9 cellular contexts compared by ENCODE assay signal in genomic region chr16:89667000-89667399, GRCh38. TPM values are rescaled to one million over a fixed set of nuclear protein-coding genes. Genes with fewer than 3 reads are reported as not detected.
DNase-seq lines count a peak whose midpoint lies in the region; ATAC-seq and TF ChIP-seq lines count a peak whose summit lies in the region.
"Not testable (repeated sequence)": the region's sequence is repeated elsewhere in the genome, so short reads cannot be mapped to it uniquely, and the experiment has no call there.
"Had no signal": no experiment of that assay in that cellular context is flagged by ENCODE, and none has a peak within 500 bp of the region (broad histone marks: within the 10 kb centered on the region; RNA-seq: fewer than 3 reads in every experiment).

No MANE protein-coding gene starts in this region.

- H3K27me3 ChIP-seq in IMR-90 (ENCODE audit: control insufficient read depth, insufficient read depth, low read length); OCI-LY3 (ENCODE audit: low read depth, low read length); dorsolateral prefrontal cortex; osteoblast (ENCODE audit: insufficient read depth, low read length): not testable (repeated sequence)

- in situ Hi-C loops in IMR-90 (cut with MboI; ENCODE audit: low sequenced_read_pairs), result not testable (repeated sequence)

- not testable (repeated sequence) for H2BK5ac ChIP-seq in IMR-90 (ENCODE audit: low read depth, low read length, poor library complexity, severe bottlenecking)

- H3K18ac ChIP-seq in IMR-90 (ENCODE audit: low read depth, low read length), result not testable (repeated sequence)

- not testable (repeated sequence) for H3K27ac Mint-ChIP-seq in activated CD4-positive, alpha-beta T cell treated with anti-CD3 and anti-CD28 coated beads for 36 hours

- no CpG with 5 or more reads among the region's 7 CpGs for WGBS in IMR-90 (ENCODE audit: extremely low coverage in 2 of 2, insufficient read length in 1 of 2), 2 experiments

- not testable (repeated sequence) for H2AK5ac ChIP-seq in IMR-90 (ENCODE audit: low read depth, low read length)

- peak; percentile 50 for TF ChIP-seq CTCF in AG09309 (IDR thresholded peaks at IDR 0.05; ENCODE audit: control insufficient read depth, insufficient read depth, low read depth, low read length, missing control alignments)
- TF ChIP-seq CTCF in IMR-90 (conservative IDR thresholded peaks at IDR 0.05; ENCODE audit: low read depth, low read length), result peak; percentile 47
- peak; percentile 27 for TF ChIP-seq CTCF in OCI-LY3 (IDR thresholded peaks at IDR 0.05; ENCODE audit: low read depth, low read length)
- peak in 41 of 56 donors; percentile 20 to 56 (median 41) for TF ChIP-seq CTCF in dorsolateral prefrontal cortex (IDR thresholded peaks at IDR 0.05 in 54 of 56, conservative IDR thresholded peaks at IDR 0.05 in 2 of 56; ENCODE audit: low read depth in 1 of 56, partially characterized antibody in 56 of 56)
- TF ChIP-seq CTCF in osteoblast (IDR thresholded peaks at IDR 0.05; ENCODE audit: extremely low read depth, low read depth, low read length), result peak; percentile 47

- not testable (repeated sequence) for H3K9ac ChIP-seq in IMR-90 (ENCODE audit: low read depth, low read length); OCI-LY3 (ENCODE audit: low read length)

- H3K9me3 ChIP-seq in IMR-90 (ENCODE audit: control insufficient read depth, insufficient read depth, low read length); OCI-LY3 (ENCODE audit: insufficient read depth, low read length); osteoblast (ENCODE audit: low read depth, low read length): not testable (repeated sequence)

- not testable (repeated sequence) for H3K27me3 Mint-ChIP-seq in activated CD4-positive, alpha-beta T cell treated with anti-CD3 and anti-CD28 coated beads for 36 hours

- H3K56ac ChIP-seq in IMR-90 (ENCODE audit: extremely low read depth, insufficient read depth, low read length), result not testable (repeated sequence)

- CTCF ChIA-PET in IMR-90 (lab: Yijun Ruan, JAX), result not testable (repeated sequence)
- CTCF ChIA-PET in activated CD4-positive, alpha-beta T cell treated with anti-CD3 and anti-CD28 coated beads for 36 hours (lab: Charles Lee), result interaction anchor here (0.6 to 1.2 kb wide), 4 partner anchors 10 to 147 kb away, joined by 3 read pairs; no protein-coding TSS in a partner anchor

- dilution Hi-C loops in IMR-90 (cut with HindIII; ENCODE audit: low sequenced_read_pairs, unreplicated experiment), result not testable (repeated sequence)

- H4K5ac ChIP-seq in IMR-90 (ENCODE audit: low read depth, low read length), result not testable (repeated sequence)

- not testable (repeated sequence) for H2AK9ac ChIP-seq in IMR-90 (replicated peaks; ENCODE audit: low read depth, low read length, poor library complexity)

- not testable (repeated sequence) for ATAC-seq in IMR-90 (ENCODE audit: low read depth); activated CD4-positive, alpha-beta T cell treated with anti-CD3 and anti-CD28 coated beads for 36 hours; left cardiac atrium

- H3K4me1 ChIP-seq in IMR-90 (ENCODE audit: control insufficient read depth, insufficient read depth, low read length); OCI-LY3 (ENCODE audit: low read length); osteoblast (ENCODE audit: insufficient read depth, low read length): not testable (repeated sequence)

- not testable (repeated sequence) for H2AFZ ChIP-seq in IMR-90 (replicated peaks; ENCODE audit: low read length, poor library complexity); OCI-LY3 (ENCODE audit: low read depth, low read length); osteoblast (ENCODE audit: low read length)

- not testable (repeated sequence) for H2BK15ac ChIP-seq in IMR-90 (ENCODE audit: low read depth, low read length)

- intact Hi-C loops in IMR-90 (cut with micrococcal nuclease), result loop anchor here (1.0 kb wide), 1 partner anchor 92 kb away; the partner anchor contains the start of gene CPNE7
- intact Hi-C loops in activated CD4-positive, alpha-beta T cell treated with anti-CD3 and anti-CD28 coated beads for 36 hours (cut with DNase I, micrococcal nuclease); dorsolateral prefrontal cortex (cut with DNase I); left cardiac atrium (cut with DNase I): not testable (repeated sequence)

- not testable (repeated sequence) for H3K4me3 Mint-ChIP-seq in activated CD4-positive, alpha-beta T cell treated with anti-CD3 and anti-CD28 coated beads for 36 hours

- not testable (repeated sequence) for H3K14ac ChIP-seq in IMR-90 (replicated peaks; ENCODE audit: low read depth, low read length)

- peaks cover 24% of the 10 kb centered on the region for H3K4me1 Mint-ChIP-seq in activated CD4-positive, alpha-beta T cell treated with anti-CD3 and anti-CD28 coated beads for 36 hours

- not testable (repeated sequence) for H2BK20ac ChIP-seq in IMR-90 (ENCODE audit: low read depth, low read length)

- not testable (repeated sequence) for H2BK120ac ChIP-seq in IMR-90 (ENCODE audit: low read depth, low read length)

- H3K4me2 ChIP-seq in IMR-90 (ENCODE audit: low read depth, low read length); OCI-LY3 (ENCODE audit: low read length); osteoblast (ENCODE audit: insufficient read depth, low read length): not testable (repeated sequence)

- H3K4me3 ChIP-seq in AG09309 (ENCODE audit: control insufficient read depth, low read depth, low read length); IMR-90 (ENCODE audit: insufficient read depth, low read depth, low read length); OCI-LY3 (ENCODE audit: low read length); dorsolateral prefrontal cortex; osteoblast (ENCODE audit: insufficient read depth, low read length): not testable (repeated sequence)

- not testable (repeated sequence) for H3K79me1 ChIP-seq in IMR-90 (ENCODE audit: low read depth in 1 of 2, low read length in 2 of 2)

- not testable (repeated sequence) for H3K9me1 ChIP-seq in IMR-90 (ENCODE audit: insufficient read depth, low read length)

- POLR2A ChIA-PET in IMR-90 (lab: Charles Lee; ENCODE audit: unreplicated experiment); activated CD4-positive, alpha-beta T cell treated with anti-CD3 and anti-CD28 coated beads for 36 hours (lab: Charles Lee): not testable (repeated sequence)

- H4K91ac ChIP-seq in IMR-90 (ENCODE audit: insufficient read depth, low read depth, low read length), result not testable (repeated sequence)

- not testable (repeated sequence) for DNase-seq in AG09309 (ENCODE audit: low read depth)
- DNase-seq in GM04504 (ENCODE audit: low read depth) (peak; percentile 12), IMR-90 (peak; percentile 43), dorsolateral prefrontal cortex (peak in 5 of 10 donors; percentile 40 to 71 (median 63)), left cardiac atrium (peak; percentile 20), osteoblast (ENCODE audit: insufficient read length, low spot score, missing footprints) (peak; percentile 84)
- peak; percentile 44 for DNase-seq in activated CD4-positive, alpha-beta T cell treated with anti-CD3 and anti-CD28 coated beads for 36 hours

- not testable (repeated sequence) for H3K9me3 Mint-ChIP-seq in activated CD4-positive, alpha-beta T cell treated with anti-CD3 and anti-CD28 coated beads for 36 hours (ENCODE audit: low read depth)

- H3K79me2 ChIP-seq in OCI-LY3 (ENCODE audit: low read length); osteoblast (ENCODE audit: insufficient read depth, low read length): not testable (repeated sequence)

- TF ChIP-seq RAD21 in IMR-90 (IDR thresholded peaks at IDR 0.05; ENCODE audit: low read length), result peak; percentile 53

- H3K23ac ChIP-seq in IMR-90 (ENCODE audit: low read depth, low read length), result not testable (repeated sequence)

- not testable (repeated sequence) for BruUV-seq in IMR-90 (replicated peaks; lab: Mats Ljungman, UMichigan)

- H4K8ac ChIP-seq in IMR-90 (ENCODE audit: low read depth in 2 of 2, low read length in 2 of 2), result not testable (repeated sequence)

- peaks cover 14% of the 10 kb centered on the region for H3K36me3 Mint-ChIP-seq in activated CD4-positive, alpha-beta T cell treated with anti-CD3 and anti-CD28 coated beads for 36 hours (ENCODE audit: low read depth)

- H3K4ac ChIP-seq in IMR-90 (ENCODE audit: low read depth, low read length), result not testable (repeated sequence)

- not testable (repeated sequence) for H4K20me1 ChIP-seq in IMR-90 (ENCODE audit: insufficient read depth, low read length); OCI-LY3 (ENCODE audit: insufficient read depth, low read length); osteoblast (ENCODE audit: insufficient read depth, low read length)

- TF ChIP-seq POLR2A in IMR-90 (IDR thresholded peaks at IDR 0.05; ENCODE audit: low read depth, low read length), result not testable (repeated sequence)

- not testable (repeated sequence) for H3K36me3 ChIP-seq in IMR-90 (ENCODE audit: control insufficient read depth, insufficient read depth, low read length); OCI-LY3 (replicated peaks; ENCODE audit: low read depth, low read length); osteoblast (ENCODE audit: insufficient read depth, low read length)

- not testable (repeated sequence) for H3K27ac ChIP-seq in IMR-90 (ENCODE audit: insufficient read depth, low read length); OCI-LY3 (ENCODE audit: low read length); dorsolateral prefrontal cortex; osteoblast (ENCODE audit: low read depth, low read length)

RNA-seq across cellular contexts. Expression of gene SPATA33, which starts 9.4 kb away (rescaled TPM):
- total RNA-seq in IMR-90 (2012; rRNA removed) (0.90 and 1.1 TPM in 2 replicates), dorsolateral prefrontal cortex (10 to 100 TPM; 14.5 to 39.6 (median 23.2) TPM), left cardiac atrium (1 to 10 TPM; 2.4 to 3.6 TPM), osteoblast (3.2 and 3.3 TPM in 2 replicates)
- polyA plus RNA-seq in IMR-90 (2012; rRNA removed), result 3.2 and 3.4 TPM in 2 replicates
- polyA plus RNA-seq in IMR-90 (2012; cell fraction: cytosol; rRNA removed), result 1.8 and 2.4 TPM in 2 replicates
- polyA plus RNA-seq in IMR-90 (2012; cell fraction: nucleus; rRNA removed; ENCODE audit: low replicate concordance), result 7.6 and 17.1 TPM in 2 replicates
- total RNA-seq in activated CD4-positive, alpha-beta T cell treated with anti-CD3 and anti-CD28 coated beads for 36 hours, result 10 to 100 TPM in 1 of 2 experiments, 1 to 10 TPM in 1; 6.8 to 11.6 TPM

RNA-seq across cellular contexts. Expression of gene CHMP1A, which starts 9.5 kb away (rescaled TPM):
- 99.8 and 113 TPM in 2 replicates for total RNA-seq in IMR-90 (2012; rRNA removed)
- polyA plus RNA-seq in IMR-90 (2012; rRNA removed), result 97.3 and 112 TPM in 2 replicates
- polyA plus RNA-seq in IMR-90 (2012; cell fraction: cytosol; rRNA removed), result 84.9 and 127 TPM in 2 replicates
- 115 and 242 TPM in 2 replicates for polyA plus RNA-seq in IMR-90 (2012; cell fraction: nucleus; rRNA removed; ENCODE audit: low replicate concordance)
- total RNA-seq in activated CD4-positive, alpha-beta T cell treated with anti-CD3 and anti-CD28 coated beads for 36 hours, result 10 to 100 TPM; 37.9 to 67.3 TPM
- 10 to 100 TPM; 59.2 to 89.8 (median 72.3) TPM for total RNA-seq in dorsolateral prefrontal cortex
- total RNA-seq in left cardiac atrium, result 10 to 100 TPM; 41.7 to 51.9 TPM
- total RNA-seq in osteoblast, result 101 and 110 TPM in 2 replicates

RNA-seq across cellular contexts. Expression of gene CDK10, which starts 19.5 kb away (rescaled TPM):
- total RNA-seq in IMR-90 (2012; rRNA removed) (18.6 and 19.5 TPM in 2 replicates), dorsolateral prefrontal cortex (100 to 1,000 TPM in 49 of 120 experiments, 10 to 100 TPM in 71; 57.3 to 194 (median 96.1) TPM), left cardiac atrium (10 to 100 TPM; 22.6 to 28.0 TPM), osteoblast (24.8 and 37.6 TPM in 2 replicates)
- polyA plus RNA-seq in IMR-90 (2012; rRNA removed), result 61.8 and 65.3 TPM in 2 replicates
- polyA plus RNA-seq in IMR-90 (2012; cell fraction: cytosol; rRNA removed), result 36.5 and 41.9 TPM in 2 replicates
- polyA plus RNA-seq in IMR-90 (2012; cell fraction: nucleus; rRNA removed; ENCODE audit: low replicate concordance), result 292 and 559 TPM in 2 replicates
- 10 to 100 TPM; 78.1 to 89.8 TPM for total RNA-seq in activated CD4-positive, alpha-beta T cell treated with anti-CD3 and anti-CD28 coated beads for 36 hours

RNA-seq across cellular contexts. Expression of gene SPATA2L, which starts 34.5 kb away (rescaled TPM):
- 4.8 and 5.0 TPM in 2 replicates for total RNA-seq in IMR-90 (2012; rRNA removed)
- 6.9 and 8.8 TPM in 2 replicates for polyA plus RNA-seq in IMR-90 (2012; rRNA removed)
- polyA plus RNA-seq in IMR-90 (2012; cell fraction: cytosol; rRNA removed), result 11.7 and 14.7 TPM in 2 replicates
- polyA plus RNA-seq in IMR-90 (2012; cell fraction: nucleus; rRNA removed; ENCODE audit: low replicate concordance), result 5.4 and 20.5 TPM in 2 replicates
- total RNA-seq in activated CD4-positive, alpha-beta T cell treated with anti-CD3 and anti-CD28 coated beads for 36 hours, result 1 to 10 TPM; 4.9 to 6.5 TPM
- 10 to 100 TPM in 85 of 120 experiments, 1 to 10 TPM in 35; 4.5 to 25.5 (median 11.4) TPM for total RNA-seq in dorsolateral prefrontal cortex
- total RNA-seq in left cardiac atrium, result 1 to 10 TPM; 4.5 to 7.1 TPM
- 12.1 and 14.8 TPM in 2 replicates for total RNA-seq in osteoblast

RNA-seq across cellular contexts. Expression of gene DPEP1, which starts 53.6 kb away (rescaled TPM):
- total RNA-seq in IMR-90 (2012; rRNA removed) (not detected in 2 replicates), dorsolateral prefrontal cortex (under 1 TPM in 8 of 120 experiments, not detected in 112; 0.29 to 0.66 (median 0.40) TPM), left cardiac atrium (not detected), osteoblast (0.29 and 0.36 TPM in 2 replicates)
- polyA plus RNA-seq in IMR-90 (2012; rRNA removed), result not detected in 2 replicates
- not detected in 2 replicates for polyA plus RNA-seq in IMR-90 (2012; cell fraction: cytosol; rRNA removed)
- not detected in 2 replicates for polyA plus RNA-seq in IMR-90 (2012; cell fraction: nucleus; rRNA removed; ENCODE audit: low replicate concordance)
- not detected for total RNA-seq in activated CD4-positive, alpha-beta T cell treated with anti-CD3 and anti-CD28 coated beads for 36 hours
- total RNA-seq: myocyte had no signal
